31 cellular contexts compared by ENCODE assay signal in the genomic region with DNA sequence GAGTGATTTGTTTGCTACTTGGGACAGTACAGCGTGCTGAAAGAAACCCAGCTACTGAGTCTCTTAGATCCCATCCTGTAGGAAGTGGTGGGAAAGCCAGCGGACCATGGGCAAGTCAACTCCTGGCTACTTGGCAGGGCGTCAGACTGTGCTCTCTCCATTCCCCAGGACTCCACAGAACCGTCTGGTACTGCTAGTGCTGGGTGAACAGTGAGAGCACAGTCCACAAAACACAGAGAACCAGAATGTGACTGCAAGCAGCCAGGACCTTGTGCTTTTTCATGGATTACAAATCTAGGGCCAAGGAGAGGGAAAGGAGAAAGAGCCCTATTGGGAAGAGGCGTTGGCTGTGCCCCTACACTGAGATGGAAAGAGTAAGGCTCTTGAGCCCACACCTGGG. TPM values are rescaled to one million over a fixed set of nuclear protein-coding genes. Genes with fewer than 3 reads are reported as not detected.
DNase-seq lines count a peak whose midpoint lies in the region; ATAC-seq, FAIRE-seq and TF ChIP-seq lines count a peak whose summit lies in the region.
"Had no signal": no experiment of that assay in that cellular context is flagged by ENCODE, and none has a peak within 500 bp of the region (broad histone marks: within the 10 kb centered on the region; RNA-seq: fewer than 3 reads in every experiment).

No MANE protein-coding gene starts in this region.

- POLR2A ChIA-PET in CD4-positive, alpha-beta T cell (lab: Charles Lee), result no interaction called here
- POLR2A ChIA-PET in endothelial cell of umbilical vein (lab: Charles Lee), result no interaction called here
- POLR2A ChIA-PET in naive thymus-derived CD8-positive, alpha-beta T cell (lab: Charles Lee), result no interaction called here

- H3K4me3 ChIP-seq in Jurkat, Clone E6-1 (ENCODE audit: low read length), result peak overlapping the region; percentile 18; the same call in 1 of the 2 replicates
- no peak overlapping the region for H3K4me3 ChIP-seq in endothelial cell of umbilical vein (replicated peaks in 1 of 3; ENCODE audit: insufficient read depth in 1 of 3, low read depth in 1 of 3, low read length in 3 of 3)
- H3K4me3 ChIP-seq: breast epithelium, colonic mucosa, esophagus muscularis mucosa, GM12878, MG63, SK-N-MC had no signal

- H3K36me3 Mint-ChIP-seq in CD4-positive, alpha-beta T cell (ENCODE audit: low read depth), result no peaks in the 10 kb centered on the region
- peaks cover 0 to 4% (median 0%) of the 10 kb centered on the region in 3 donors for H3K36me3 Mint-ChIP-seq in naive thymus-derived CD8-positive, alpha-beta T cell
- H3K36me3 Mint-ChIP-seq: type B pancreatic cell had no signal

- H4K20me1 ChIP-seq in endothelial cell of umbilical vein (replicated peaks; ENCODE audit: control insufficient read depth, extremely low read depth, insufficient read depth, low read length), result no peaks in the 10 kb centered on the region

- H3K9me3 ChIP-seq in CD4-positive, alpha-beta T cell (ENCODE audit: control insufficient read depth, low read length), result no peaks in the 10 kb centered on the region
- H3K9me3 ChIP-seq in endothelial cell of umbilical vein (replicated peaks; ENCODE audit: control insufficient read depth, insufficient read depth, low read length), result no peaks in the 10 kb centered on the region
- H3K9me3 ChIP-seq: breast epithelium, colonic mucosa, esophagus muscularis mucosa, MG63 had no signal

- H3K4me1 ChIP-seq in endothelial cell of umbilical vein (ENCODE audit: control insufficient read depth, extremely low read depth, insufficient read depth, low read length), result no peaks in the 10 kb centered on the region
- H3K4me1 ChIP-seq: breast epithelium, colonic mucosa had no signal

- H3K79me2 ChIP-seq in endothelial cell of umbilical vein (ENCODE audit: control insufficient read depth, insufficient read depth, low read length), result peaks cover 36% of the 10 kb centered on the region

- no TSS peak for BruUV-seq in endothelial cell of umbilical vein (replicated peaks; lab: Mats Ljungman, UMichigan)

- no peaks in the 10 kb centered on the region for H3K9me3 Mint-ChIP-seq in CD4-positive, alpha-beta T cell
- no peaks in the 10 kb centered on the region for H3K9me3 Mint-ChIP-seq in naive thymus-derived CD8-positive, alpha-beta T cell
- H3K9me3 Mint-ChIP-seq: activated CD4-positive, alpha-beta memory T cell treated with anti-CD3 and anti-CD28 coated beads, Interleukin-2, amount 10 ng/mL, durations not matched to agents 7 days and 5 days; HFFc6; type B pancreatic cell had no signal

- H3K4me2 ChIP-seq in endothelial cell of umbilical vein (ENCODE audit: insufficient read depth, low read length), result no peak overlapping the region

- ATAC-seq in CD4-positive, alpha-beta T cell (ENCODE audit: poor library complexity), result no peak
- ATAC-seq in naive thymus-derived CD8-positive, alpha-beta T cell, result no peak
- ATAC-seq in HG03432 (IDR thresholded peaks at IDR 0.05; ENCODE audit: unreplicated experiment), result no peak
- no peak for ATAC-seq in HG02973 (IDR thresholded peaks at IDR 0.05; ENCODE audit: unreplicated experiment)
- ATAC-seq: GM12878 had no signal

- no peaks in the 10 kb centered on the region for H3K27me3 ChIP-seq in CD4-positive, alpha-beta T cell (ENCODE audit: control insufficient read depth, insufficient read depth, low read length)
- H3K27me3 ChIP-seq in endothelial cell of umbilical vein (ENCODE audit: control insufficient read depth in 2 of 2, insufficient read depth in 2 of 2, low read length in 2 of 2), result no peaks in the 10 kb centered on the region
- H3K27me3 ChIP-seq: breast epithelium, colonic mucosa, esophagus muscularis mucosa, MG63 had no signal

- intact Hi-C loops in CD4-positive, alpha-beta T cell (cut with DNase I, micrococcal nuclease), result no loop called here
- intact Hi-C loops in endothelial cell of umbilical vein (cut with micrococcal nuclease), result no loop called here

- dilution Hi-C loops in endothelial cell of umbilical vein (cut with MboI; ENCODE audit: extremely low pct_ligation_motif_present, low sequenced_read_pairs), result no loop called here

- TF ChIP-seq POLR2A in endothelial cell of umbilical vein (IDR thresholded peaks at IDR 0.05; ENCODE audit: low read depth, low read length), result no peak

- peaks cover 44% of the 10 kb centered on the region for H3K4me1 Mint-ChIP-seq in CD4-positive, alpha-beta T cell (ENCODE audit: low read depth)
- peaks cover 25 to 57% (median 44%) of the 10 kb centered on the region in 4 donors for H3K4me1 Mint-ChIP-seq in naive thymus-derived CD8-positive, alpha-beta T cell

- H3K4me3 Mint-ChIP-seq in CD4-positive, alpha-beta T cell, result no peak overlapping the region
- H3K4me3 Mint-ChIP-seq in naive thymus-derived CD8-positive, alpha-beta T cell, result peak overlapping the region in 3 of 10 donors; percentile 12 to 52 (median 18)
- H3K4me3 Mint-ChIP-seq: activated CD4-positive, alpha-beta memory T cell treated with anti-CD3 and anti-CD28 coated beads, Interleukin-2, amount 10 ng/mL, durations not matched to agents 7 days and 5 days; B cell; HFFc6; type B pancreatic cell had no signal

- H3K9ac ChIP-seq in endothelial cell of umbilical vein (replicated peaks; ENCODE audit: extremely low read depth, insufficient read depth, low read length), result no peak overlapping the region

- FAIRE-seq in endothelial cell of umbilical vein (lab: Jason Lieb, UNC), result peak; percentile 12
- FAIRE-seq: D721Med, GM12878 had no signal

- no peak overlapping the region for H2AFZ ChIP-seq in endothelial cell of umbilical vein (ENCODE audit: low read depth, low read length)

- CTCF ChIA-PET in CD4-positive, alpha-beta T cell (lab: Charles Lee), result no interaction called here
- CTCF ChIA-PET in endothelial cell of umbilical vein (lab: Charles Lee), result no interaction called here

- H3K27ac Mint-ChIP-seq in CD4-positive, alpha-beta T cell, result peak overlapping the region; percentile 69
- peak overlapping the region; percentile 13 to 91 (median 60) for H3K27ac Mint-ChIP-seq in naive thymus-derived CD8-positive, alpha-beta T cell
- H3K27ac Mint-ChIP-seq: activated CD4-positive, alpha-beta memory T cell treated with anti-CD3 and anti-CD28 coated beads, Interleukin-2, amount 10 ng/mL, durations not matched to agents 7 days and 5 days; B cell; HFFc6; type B pancreatic cell had no signal

- no peak for TF ChIP-seq CTCF in CD4-positive, alpha-beta T cell (IDR thresholded peaks at IDR 0.05)
- TF ChIP-seq CTCF in endothelial cell of umbilical vein (IDR thresholded peaks at IDR 0.05; ENCODE audit: extremely low read depth in 1 of 2, insufficient read depth in 1 of 2, low read depth in 1 of 2, low read length in 2 of 2), result no peak

- H3K27me3 Mint-ChIP-seq in CD4-positive, alpha-beta T cell, result no peaks in the 10 kb centered on the region
- no peaks in the 10 kb centered on the region for H3K27me3 Mint-ChIP-seq in naive thymus-derived CD8-positive, alpha-beta T cell
- H3K27me3 Mint-ChIP-seq: B cell, type B pancreatic cell had no signal

- H3K27ac ChIP-seq in CD4-positive, alpha-beta T cell (ENCODE audit: low read depth, low read length), result no peak overlapping the region
- H3K27ac ChIP-seq in endothelial cell of umbilical vein (ENCODE audit: insufficient read depth, low read depth, low read length), result no peak overlapping the region
- H3K27ac ChIP-seq: breast epithelium, colonic mucosa, esophagus muscularis mucosa, SK-N-MC had no signal

- H3K36me3 ChIP-seq in endothelial cell of umbilical vein (ENCODE audit: control insufficient read depth in 2 of 2, extremely low read depth in 1 of 2, insufficient read depth in 2 of 2, low read length in 2 of 2), result no peaks in the 10 kb centered on the region
- H3K36me3 ChIP-seq: breast epithelium, colonic mucosa, esophagus muscularis mucosa, MG63 had no signal

- no peaks in the 10 kb centered on the region for H3K9me1 ChIP-seq in endothelial cell of umbilical vein (replicated peaks; ENCODE audit: control insufficient read depth, extremely low read depth, insufficient read depth, low read length)

- DNase-seq in CD4-positive, alpha-beta T cell, result no peak
- no peak for DNase-seq in Jurkat, Clone E6-1 (ENCODE audit: low read depth, low spot score)
- DNase-seq in endothelial cell of umbilical vein (ENCODE audit: low read depth, low spot score) (no peak), NCI-H187 treated with DMSO at 0.1 percent for 48 hours (lab: John Stamatoyannopoulos, UW) (no peak), NCI-H1694 treated with DMSO at 0.1 percent for 48 hours (lab: John Stamatoyannopoulos, UW) (no peak)
- no peak for DNase-seq in naive thymus-derived CD8-positive, alpha-beta T cell
- DNase-seq: activated CD4-positive, alpha-beta memory T cell treated with anti-CD3 and anti-CD28 coated beads, Interleukin-2, amount 10 ng/mL, durations not matched to agents 7 days and 5 days; activated CD4-positive, alpha-beta T cell treated with anti-CD3 and anti-CD28 coated beads for 1 hour; activated CD8-positive, alpha-beta memory T cell treated with anti-CD3 and anti-CD28 coated beads, Interleukin-2, amount 50 U/mL, for 48 hours; activated naive CD4-positive, alpha-beta T cell treated with anti-CD3 and anti-CD28 coated beads, Interleukin-2, amount 50 U/mL, for 16 hours; colonic mucosa; foreskin melanocyte; HFFc6; IMR-90; mesendoderm; MG63; NCI-H1417; NCI-H2081 treated with DMSO at 0.1 percent for 48 hours; NCI-H226; NCI-H748 treated with DMSO at 0.1 percent for 48 hours; stimulated activated CD8-positive, alpha-beta memory T cell treated with anti-CD3 and anti-CD28 coated beads, Interleukin-4, amount 100 ng/mL, for 48 hours; T-helper 2 cell had no signal

TF ChIP-seq in endothelial cell of umbilical vein, 7 proteins besides CTCF, POLR2A, EP300 and RAD21:
- no peak for TF ChIP-seq POLR2AphosphoS5 (IDR thresholded peaks at IDR 0.05; ENCODE audit: insufficient read depth, low read depth, low read length)
- TF ChIP-seq GATA2 (IDR thresholded peaks at IDR 0.05; ENCODE audit: insufficient read depth, insufficient read length, low read depth, low read length), result no peak
- TF ChIP-seq, protein P1, sequence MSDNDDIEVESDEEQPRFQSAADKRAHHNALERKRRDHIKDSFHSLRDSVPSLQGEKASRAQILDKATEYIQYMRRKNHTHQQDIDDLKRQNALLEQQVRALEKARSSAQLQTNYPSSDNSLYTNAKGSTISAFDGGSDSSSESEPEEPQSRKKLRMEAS (IDR thresholded peaks at IDR 0.05; ENCODE audit: insufficient read depth, insufficient read length), result no peak

RNA-seq across cellular contexts. Expression of a gene that starts 10.2 kb away (rescaled TPM):
- 10 to 100 TPM in 1 of 2 experiments, 1 to 10 TPM in 1; 8.9 to 10.3 TPM for total RNA-seq in CD4-positive, alpha-beta T cell
- polyA plus RNA-seq in Jurkat, Clone E6-1 (2012; ENCODE audit: insufficient read depth, insufficient read length), result 202 TPM
- total RNA-seq in endothelial cell of umbilical vein, result 39.0 and 48.2 TPM in 2 replicates
- 119 and 183 TPM in 2 replicates for polyA plus RNA-seq in endothelial cell of umbilical vein
- 109 and 130 TPM in 2 replicates for polyA plus RNA-seq in endothelial cell of umbilical vein (2011; cell fraction: cytosol; rRNA removed)
- 50.2 and 53.6 TPM in 2 replicates for polyA plus RNA-seq in endothelial cell of umbilical vein (2011; cell fraction: nucleus; rRNA removed)
- 48.7 and 50.2 TPM in 2 replicates for polyA plus RNA-seq in endothelial cell of umbilical vein (2012)
- polyA minus RNA-seq in endothelial cell of umbilical vein, result 33.5 and 41.2 TPM in 2 replicates
- 14.5 TPM for polyA minus RNA-seq in endothelial cell of umbilical vein (2011; cell fraction: cytosol; rRNA and poly(A)+ RNA removed)
- 8.9 and 10.2 TPM in 2 replicates for polyA minus RNA-seq in endothelial cell of umbilical vein (2011; cell fraction: nucleus; rRNA and poly(A)+ RNA removed)
- total RNA-seq in naive thymus-derived CD8-positive, alpha-beta T cell, result 10 to 100 TPM; 22.3 to 23.0 TPM
- polyA plus RNA-seq in naive thymus-derived CD8-positive, alpha-beta T cell, result 10 to 100 TPM; 67.0 to 84.1 (median 67.7) TPM
